12 cellular contexts compared by ENCODE assay signal in genomic region chr15:40368701-40369473, GRCh38. TPM values are rescaled to one million over a fixed set of nuclear protein-coding genes. Genes with fewer than 3 reads are reported as not detected.
DNase-seq lines count a peak whose midpoint lies in the region; ATAC-seq and TF ChIP-seq lines count a peak whose summit lies in the region.
"Had no signal": no experiment of that assay in that cellular context is flagged by ENCODE, and none has a peak within 500 bp of the region (broad histone marks: within the 10 kb centered on the region; RNA-seq: fewer than 3 reads in every experiment).

No MANE protein-coding gene starts in this region.

- H3K4ac ChIP-seq in IMR-90 (ENCODE audit: low read depth, low read length): peak overlapping the region; percentile 95; the same call in 1 of the 2 replicates

- H2BK5ac ChIP-seq in IMR-90 (ENCODE audit: low read depth, low read length, poor library complexity, severe bottlenecking): peak overlapping the region; percentile 73

- POLR2A ChIA-PET in IMR-90 (lab: Charles Lee; ENCODE audit: unreplicated experiment): no interaction called here

- WGBS in IMR-90 (ENCODE audit: extremely low coverage in 2 of 2, insufficient read length in 1 of 2), 2 experiments: 90% methylated on average over 12 of the region's 24 CpGs; no CpG with 5 or more reads in 1 of the 2 experiments

- H3K4me2 ChIP-seq in IMR-90 (ENCODE audit: low read depth, low read length): no peak overlapping the region

- H2BK120ac ChIP-seq in IMR-90 (ENCODE audit: low read depth, low read length): peak overlapping the region; percentile 95

- no peak overlapping the region for H4K5ac ChIP-seq in IMR-90 (ENCODE audit: low read depth, low read length)

- TF ChIP-seq POLR2A in IMR-90 (IDR thresholded peaks at IDR 0.05; ENCODE audit: low read depth, low read length): no peak

- H3K56ac ChIP-seq in IMR-90 (ENCODE audit: extremely low read depth, insufficient read depth, low read length): no peak overlapping the region

- TF ChIP-seq CTCF in IMR-90 (conservative IDR thresholded peaks at IDR 0.05; ENCODE audit: low read depth, low read length): no peak

- no peaks in the 10 kb centered on the region for H3K79me1 ChIP-seq in IMR-90 (ENCODE audit: low read depth in 1 of 2, low read length in 2 of 2)

- dilution Hi-C loops in IMR-90 (cut with HindIII; ENCODE audit: low sequenced_read_pairs, unreplicated experiment): no loop called here

- H3K9me3 ChIP-seq in CD4-positive, CD25-positive, alpha-beta regulatory T cell (ENCODE audit: control insufficient read depth in 2 of 2, low read length in 2 of 2): no peaks in the 10 kb centered on the region
- H3K9me3 ChIP-seq in IMR-90 (ENCODE audit: control insufficient read depth, insufficient read depth, low read length): no peaks in the 10 kb centered on the region

- no peaks in the 10 kb centered on the region for H3K36me3 ChIP-seq in CD4-positive, CD25-positive, alpha-beta regulatory T cell (ENCODE audit: control insufficient read depth, insufficient read depth, low read length)
- H3K36me3 ChIP-seq in IMR-90 (ENCODE audit: control insufficient read depth, insufficient read depth, low read length): no peaks in the 10 kb centered on the region

- no peak overlapping the region for H4K91ac ChIP-seq in IMR-90 (ENCODE audit: insufficient read depth, low read depth, low read length)

- in situ Hi-C loops in IMR-90 (cut with MboI; ENCODE audit: low sequenced_read_pairs): no loop called here

- no peak overlapping the region for H3K4me3 ChIP-seq in CD4-positive, CD25-positive, alpha-beta regulatory T cell (ENCODE audit: low read depth, low read length)
- no peak overlapping the region for H3K4me3 ChIP-seq in IMR-90 (ENCODE audit: insufficient read depth, low read depth, low read length)

- TF ChIP-seq RAD21 in IMR-90 (IDR thresholded peaks at IDR 0.05; ENCODE audit: low read length): no peak

- no peak overlapping the region; the same call in 2 of the 3 replicates for H2BK15ac ChIP-seq in IMR-90 (ENCODE audit: low read depth, low read length)

- no peak overlapping the region for H3K9ac ChIP-seq in IMR-90 (ENCODE audit: low read depth, low read length)

- CTCF ChIA-PET in IMR-90 (lab: Yijun Ruan, JAX): interaction anchor here (0.6 to 1.6 kb wide), 5 partner anchors 11 to 509 kb away, joined by 3 to 6 read pairs (median 5); partner anchors contain the start of gene DISP2

- peak overlapping the region; percentile 58; the same call in 1 of the 2 replicates for H2AK5ac ChIP-seq in IMR-90 (ENCODE audit: low read depth, low read length)

- no peaks in the 10 kb centered on the region for H3K27me3 ChIP-seq in CD4-positive, CD25-positive, alpha-beta regulatory T cell (ENCODE audit: control insufficient read depth, insufficient read depth, low read length)
- peaks cover 5% of the 10 kb centered on the region; the same call in 1 of the 2 replicates for H3K27me3 ChIP-seq in IMR-90 (ENCODE audit: control insufficient read depth, insufficient read depth, low read length)

- DNase-seq in CD4-positive, CD25-positive, alpha-beta regulatory T cell: no peak
- DNase-seq in IMR-90 (no peak), left ventricle myocardium superior (no peak), posterior vena cava (ENCODE audit: low spot score) (no peak), cortex of kidney (lab: John Stamatoyannopoulos, UW) (no peak)
- no peak for DNase-seq in natural killer cell treated with Interleukin-12 subunit alpha and Interleukin-12 subunit beta and Interleukin-15 and Interleukin-18, amount 100 ng/mL, for 72 hours (ENCODE audit: low spot score)
- DNase-seq: NCI-H1417 treated with DMSO at 0.1 percent for 48 hours, NCI-H446 treated with DMSO at 0.1 percent for 48 hours had no signal

- ATAC-seq in CD4-positive, CD25-positive, alpha-beta regulatory T cell (ENCODE audit: low read depth in 2 of 2): no peak
- ATAC-seq in IMR-90 (ENCODE audit: low read depth) (no peak), left ventricle myocardium superior (no peak), HG03565 (IDR thresholded peaks at IDR 0.05; ENCODE audit: unreplicated experiment) (no peak)
- no peak for ATAC-seq in natural killer cell treated with Interleukin-12 subunit alpha and Interleukin-12 subunit beta and Interleukin-15 and Interleukin-18, amount 100 ng/mL, for 72 hours

- no peak overlapping the region for H3K14ac ChIP-seq in IMR-90 (replicated peaks; ENCODE audit: low read depth, low read length)

- H3K18ac ChIP-seq in IMR-90 (ENCODE audit: low read depth, low read length): no peak overlapping the region

- H2AK9ac ChIP-seq in IMR-90 (replicated peaks; ENCODE audit: low read depth, low read length, poor library complexity): peak overlapping the region; percentile 77

- peak overlapping the region; percentile 41 to 77 (median 59) for H3K4me3 Mint-ChIP-seq in CD4-positive, CD25-positive, alpha-beta regulatory T cell
- no peak overlapping the region for H3K4me3 Mint-ChIP-seq in dendritic cell treated with granulocyte-macrophage colony-stimulating factor and Interleukin-4, amounts not matched to agents 40 ng/mL and 50 ng/mL, for 4 days
- peak overlapping the region; percentile 69 for H3K4me3 Mint-ChIP-seq in natural killer cell treated with Interleukin-12 subunit alpha and Interleukin-12 subunit beta and Interleukin-15 and Interleukin-18, amount 100 ng/mL, for 72 hours

- H2BK20ac ChIP-seq in IMR-90 (ENCODE audit: low read depth, low read length): no peak overlapping the region

- H3K27ac Mint-ChIP-seq in CD4-positive, CD25-positive, alpha-beta regulatory T cell: peak overlapping the region in 1 of 3 donors; percentile 23
- peak overlapping the region; percentile 69 for H3K27ac Mint-ChIP-seq in dendritic cell treated with granulocyte-macrophage colony-stimulating factor and Interleukin-4, amounts not matched to agents 40 ng/mL and 50 ng/mL, for 4 days
- H3K27ac Mint-ChIP-seq in natural killer cell treated with Interleukin-12 subunit alpha and Interleukin-12 subunit beta and Interleukin-15 and Interleukin-18, amount 100 ng/mL, for 72 hours: peak overlapping the region; percentile 23 to 78

- intact Hi-C loops in IMR-90 (cut with micrococcal nuclease): loop anchor here (1.0 kb wide), 1 partner anchor 53 kb away; no protein-coding TSS in a partner anchor
- intact Hi-C loops in dendritic cell treated with granulocyte-macrophage colony-stimulating factor and Interleukin-4, amounts not matched to agents 40 ng/mL and 50 ng/mL, for 4 days (cut with micrococcal nuclease): loop anchor here (1.0 to 2.0 kb wide), 3 partner anchors 14 to 53 kb away; partner anchors contain the start of genes IVD and KNSTRN
- intact Hi-C loops in left ventricle myocardium superior (cut with micrococcal nuclease): no loop called here
- intact Hi-C loops in posterior vena cava (cut with DNase I): no loop called here

- no peaks in the 10 kb centered on the region for H3K27me3 Mint-ChIP-seq in CD4-positive, CD25-positive, alpha-beta regulatory T cell
- H3K27me3 Mint-ChIP-seq in dendritic cell treated with granulocyte-macrophage colony-stimulating factor and Interleukin-4, amounts not matched to agents 40 ng/mL and 50 ng/mL, for 4 days: peaks cover 15% of the 10 kb centered on the region
- no peaks in the 10 kb centered on the region for H3K27me3 Mint-ChIP-seq in natural killer cell treated with Interleukin-12 subunit alpha and Interleukin-12 subunit beta and Interleukin-15 and Interleukin-18, amount 100 ng/mL, for 72 hours

- H3K9me3 Mint-ChIP-seq in CD4-positive, CD25-positive, alpha-beta regulatory T cell: peaks cover 0 to 1% (median 0%) of the 10 kb centered on the region in 7 donors
- no peaks in the 10 kb centered on the region for H3K9me3 Mint-ChIP-seq in dendritic cell treated with granulocyte-macrophage colony-stimulating factor and Interleukin-4, amounts not matched to agents 40 ng/mL and 50 ng/mL, for 4 days
- H3K9me3 Mint-ChIP-seq in natural killer cell treated with Interleukin-12 subunit alpha and Interleukin-12 subunit beta and Interleukin-15 and Interleukin-18, amount 100 ng/mL, for 72 hours: no peaks in the 10 kb centered on the region

- H4K20me1 ChIP-seq in IMR-90 (ENCODE audit: insufficient read depth, low read length): no peaks in the 10 kb centered on the region

- no peak overlapping the region for H3K23ac ChIP-seq in IMR-90 (ENCODE audit: low read depth, low read length)

- H3K27ac ChIP-seq in CD4-positive, CD25-positive, alpha-beta regulatory T cell (ENCODE audit: insufficient read depth, low read length, poor library complexity, severe bottlenecking): no peak overlapping the region
- no peak overlapping the region for H3K27ac ChIP-seq in IMR-90 (ENCODE audit: insufficient read depth, low read length)

- no TSS peak for BruUV-seq in IMR-90 (replicated peaks; lab: Mats Ljungman, UMichigan)

- peak overlapping the region; percentile 86 to 97; a peak in 3 of 4 replicates for H4K8ac ChIP-seq in IMR-90 (ENCODE audit: low read depth in 2 of 2, low read length in 2 of 2)

- peaks cover 5 to 38% (median 13%) of the 10 kb centered on the region in 4 donors for H3K4me1 Mint-ChIP-seq in CD4-positive, CD25-positive, alpha-beta regulatory T cell
- peaks cover 44% of the 10 kb centered on the region for H3K4me1 Mint-ChIP-seq in dendritic cell treated with granulocyte-macrophage colony-stimulating factor and Interleukin-4, amounts not matched to agents 40 ng/mL and 50 ng/mL, for 4 days (ENCODE audit: low read depth)
- peaks cover 21% of the 10 kb centered on the region in 2 donors for H3K4me1 Mint-ChIP-seq in natural killer cell treated with Interleukin-12 subunit alpha and Interleukin-12 subunit beta and Interleukin-15 and Interleukin-18, amount 100 ng/mL, for 72 hours (ENCODE audit: low read depth in 2 of 2)

- H2AFZ ChIP-seq in IMR-90 (replicated peaks; ENCODE audit: low read length, poor library complexity): peak overlapping the region; percentile 98

- peaks cover 22% of the 10 kb centered on the region for H3K4me1 ChIP-seq in CD4-positive, CD25-positive, alpha-beta regulatory T cell (ENCODE audit: control insufficient read depth, insufficient read depth, low read length, poor library complexity, severe bottlenecking)
- peaks cover 2% of the 10 kb centered on the region for H3K4me1 ChIP-seq in IMR-90 (ENCODE audit: control insufficient read depth, insufficient read depth, low read length)

- 0 out of 2 replicates have a peak, but pooled peaks cover 3% of the 10 kb centered on the region for H3K9me1 ChIP-seq in IMR-90 (ENCODE audit: insufficient read depth, low read length)

- H3K36me3 Mint-ChIP-seq in CD4-positive, CD25-positive, alpha-beta regulatory T cell: no peaks in the 10 kb centered on the region
- no peaks in the 10 kb centered on the region for H3K36me3 Mint-ChIP-seq in dendritic cell treated with granulocyte-macrophage colony-stimulating factor and Interleukin-4, amounts not matched to agents 40 ng/mL and 50 ng/mL, for 4 days (ENCODE audit: low read depth)
- H3K36me3 Mint-ChIP-seq in natural killer cell treated with Interleukin-12 subunit alpha and Interleukin-12 subunit beta and Interleukin-15 and Interleukin-18, amount 100 ng/mL, for 72 hours: no peaks in the 10 kb centered on the region

RNA-seq across cellular contexts. Expression of gene DISP2, which starts 10.9 kb away (rescaled TPM):
- 0.22 TPM for total RNA-seq in CD4-positive, CD25-positive, alpha-beta regulatory T cell
- polyA plus RNA-seq in CD4-positive, CD25-positive, alpha-beta regulatory T cell: under 1 TPM; 0.10 to 0.54 (median 0.21) TPM
- total RNA-seq in IMR-90 (2012; rRNA removed) (under 0.01 and 0.36 TPM in 2 replicates), left ventricle myocardium superior (5.2 TPM), posterior vena cava (under 1 TPM; 0.05 to 0.32 TPM)
- polyA plus RNA-seq in IMR-90 (2012; rRNA removed): 0.34 and 0.42 TPM in 2 replicates
- 0.22 and 0.55 TPM in 2 replicates for polyA plus RNA-seq in IMR-90 (2012; cell fraction: cytosol; rRNA removed)
- 0.41 and 0.76 TPM in 2 replicates for polyA plus RNA-seq in IMR-90 (2012; cell fraction: nucleus; rRNA removed; ENCODE audit: low replicate concordance)
- total RNA-seq in natural killer cell treated with Interleukin-12 subunit alpha and Interleukin-12 subunit beta and Interleukin-15 and Interleukin-18, amount 100 ng/mL, for 72 hours: under 1 TPM; 0.25 to 1.00 TPM

RNA-seq across cellular contexts. Expression of gene KNSTRN, which starts 13.6 kb away (rescaled TPM):
- 10.5 TPM for total RNA-seq in CD4-positive, CD25-positive, alpha-beta regulatory T cell
- polyA plus RNA-seq in CD4-positive, CD25-positive, alpha-beta regulatory T cell: 1 to 10 TPM; 3.3 to 6.1 (median 4.4) TPM
- 73.5 and 73.6 TPM in 2 replicates for total RNA-seq in IMR-90 (2012; rRNA removed)
- polyA plus RNA-seq in IMR-90 (2012; rRNA removed): 31.2 and 33.1 TPM in 2 replicates
- polyA plus RNA-seq in IMR-90 (2012; cell fraction: cytosol; rRNA removed): 8.8 and 11.8 TPM in 2 replicates
- polyA plus RNA-seq in IMR-90 (2012; cell fraction: nucleus; rRNA removed; ENCODE audit: low replicate concordance): 4.1 and 22.6 TPM in 2 replicates
- total RNA-seq in natural killer cell treated with Interleukin-12 subunit alpha and Interleukin-12 subunit beta and Interleukin-15 and Interleukin-18, amount 100 ng/mL, for 72 hours: 10 to 100 TPM; 32.4 to 75.1 TPM
- 10.1 TPM for total RNA-seq in left ventricle myocardium superior
- 1 to 10 TPM; 5.4 to 8.4 TPM for total RNA-seq in posterior vena cava

RNA-seq across cellular contexts. Expression of gene PHGR1, which starts 18.1 kb away (rescaled TPM):
- total RNA-seq in CD4-positive, CD25-positive, alpha-beta regulatory T cell: not detected
- not detected for polyA plus RNA-seq in CD4-positive, CD25-positive, alpha-beta regulatory T cell
- total RNA-seq in IMR-90 (2012; rRNA removed) (not detected in 2 replicates), left ventricle myocardium superior (not detected), posterior vena cava (not detected)
- not detected in 2 replicates for polyA plus RNA-seq in IMR-90 (2012; rRNA removed)
- not detected in 2 replicates for polyA plus RNA-seq in IMR-90 (2012; cell fraction: cytosol; rRNA removed)
- not detected in 2 replicates for polyA plus RNA-seq in IMR-90 (2012; cell fraction: nucleus; rRNA removed; ENCODE audit: low replicate concordance)
- not detected for total RNA-seq in natural killer cell treated with Interleukin-12 subunit alpha and Interleukin-12 subunit beta and Interleukin-15 and Interleukin-18, amount 100 ng/mL, for 72 hours
- total RNA-seq: right cardiac atrium; T-helper 1 cell treated with Interleukin-12 subunit alpha and Interleukin-12 subunit beta and Interleukin-4 antibody, amounts not matched to agents 30 ng/mL and 1 ng/mL, for 36 hours had no signal
- polyA plus RNA-seq: right cardiac atrium had no signal

RNA-seq across cellular contexts. Expression of gene CCDC9B, which starts 28.1 kb away (rescaled TPM):
- total RNA-seq in CD4-positive, CD25-positive, alpha-beta regulatory T cell: 3.7 TPM
- under 1 TPM in 1 of 4 donors, not detected in 3; 0.10 TPM for polyA plus RNA-seq in CD4-positive, CD25-positive, alpha-beta regulatory T cell
- total RNA-seq in IMR-90 (2012; rRNA removed) (19.7 and 30.0 TPM in 2 replicates), left ventricle myocardium superior (169 TPM), posterior vena cava (10 to 100 TPM; 29.2 to 31.2 TPM)
- polyA plus RNA-seq in IMR-90 (2012; rRNA removed): 26.0 and 30.9 TPM in 2 replicates
- 7.0 and 19.7 TPM in 2 replicates for polyA plus RNA-seq in IMR-90 (2012; cell fraction: cytosol; rRNA removed)
- 52.6 and 88.0 TPM in 2 replicates for polyA plus RNA-seq in IMR-90 (2012; cell fraction: nucleus; rRNA removed; ENCODE audit: low replicate concordance)
- total RNA-seq in natural killer cell treated with Interleukin-12 subunit alpha and Interleukin-12 subunit beta and Interleukin-15 and Interleukin-18, amount 100 ng/mL, for 72 hours: under 1 TPM; 0.29 to 0.47 TPM

RNA-seq across cellular contexts. Expression of gene IVD, which starts 36.7 kb away (rescaled TPM):
- total RNA-seq in CD4-positive, CD25-positive, alpha-beta regulatory T cell: 40.2 TPM
- polyA plus RNA-seq in CD4-positive, CD25-positive, alpha-beta regulatory T cell: 10 to 100 TPM; 25.0 to 36.3 (median 32.4) TPM
- total RNA-seq in IMR-90 (2012; rRNA removed) (27.5 and 31.7 TPM in 2 replicates), left ventricle myocardium superior (97.2 TPM), posterior vena cava (10 to 100 TPM; 24.3 to 38.9 TPM)
- 38.3 and 41.1 TPM in 2 replicates for polyA plus RNA-seq in IMR-90 (2012; rRNA removed)
- 29.2 and 45.5 TPM in 2 replicates for polyA plus RNA-seq in IMR-90 (2012; cell fraction: cytosol; rRNA removed)
- 59.4 and 93.2 TPM in 2 replicates for polyA plus RNA-seq in IMR-90 (2012; cell fraction: nucleus; rRNA removed; ENCODE audit: low replicate concordance)
- total RNA-seq in natural killer cell treated with Interleukin-12 subunit alpha and Interleukin-12 subunit beta and Interleukin-15 and Interleukin-18, amount 100 ng/mL, for 72 hours: 100 to 1,000 TPM in 1 of 2 donors, 10 to 100 TPM in 1; 63.3 to 111 TPM

Comparison
In these comparisons a context has a peak if more than half of its experiments do, and no peak if none do; other contexts are left out.
1. intact Hi-C loops: an anchor here in IMR-90 (1.0 kb wide) and dendritic cell treated with granulocyte-macrophage colony-stimulating factor and Interleukin-4, amounts not matched to agents 40 ng/mL and 50 ng/mL, for 4 days (1.0 to 2.0 kb wide); none called in left ventricle myocardium superior and posterior vena cava.